Comparison of ENCODE assay signal across 9 cellular contexts in genomic region chr2:219434718-219435525, GRCh38. TPM values are rescaled to one million over a fixed set of nuclear protein-coding genes. Genes with fewer than 3 reads are reported as not detected.
A peak's percentile ranks its signal among the peaks of the same experiment; 100 is the strongest.
DNase-seq lines count a peak whose midpoint lies in the region; ATAC-seq, FAIRE-seq and TF ChIP-seq lines count a peak whose summit lies in the region.
"Had no signal": no experiment of that assay in that cellular context is flagged by ENCODE, and none has a peak within 500 bp of the region (broad histone marks: within the 10 kb centered on the region; RNA-seq: fewer than 3 reads in every experiment).

Gene SPEG, plus strand, starts transcription at chr2:219434843. Its CDS starts 135 bp downstream, at chr2:219434978.

- TF ChIP-seq CTCF in H1 (IDR thresholded peaks at IDR 0.05; ENCODE audit: control extremely low read depth in 1 of 3, insufficient read depth in 1 of 3, low read depth in 1 of 3, low read length in 3 of 3) (no peak), lung (IDR thresholded peaks at IDR 0.05; ENCODE audit: control extremely low read depth, extremely low read depth) (no peak), suprapubic skin (IDR thresholded peaks at IDR 0.05) (no peak)

- peak within 1 kb of the TSS; percentile 98 for H4K91ac ChIP-seq in H1 (replicated peaks; ENCODE audit: insufficient read length, low read length)

- peak within 1 kb of the TSS; percentile 85 for H4K8ac ChIP-seq in H1 (ENCODE audit: extremely low read depth, insufficient read depth, low read length)

- no peaks in the 10 kb centered on the region for H3K79me1 ChIP-seq in H1 (ENCODE audit: low read depth, low read length)

- H2BK12ac ChIP-seq in H1 (ENCODE audit: low read depth, low read length) = peak within 1 kb of the TSS; percentile 51; the same call in 1 of the 2 replicates

- peak within 1 kb of the TSS; percentile 66; the same call in 1 of the 2 replicates for H2BK20ac ChIP-seq in H1 (ENCODE audit: low read length)

- ATAC-seq in lung (ENCODE audit: insufficient read depth, low FRiP score) = peak; percentile 30

- H2AK5ac ChIP-seq in H1 (ENCODE audit: low read depth, low read length) = peak within 1 kb of the TSS; percentile 71; the same call in 1 of the 2 replicates

- no peak within 1 kb of the TSS for H2BK120ac ChIP-seq in H1 (replicated peaks; ENCODE audit: low read depth, low read length)

- H3K23me2 ChIP-seq in H1 (ENCODE audit: low read depth, low read length) = peaks cover 6% of the 10 kb centered on the region; the same call in 1 of the 2 replicates

- H2BK5ac ChIP-seq in H1 (ENCODE audit: low read depth, low read length) = peak within 1 kb of the TSS; percentile 1; the same call in 1 of the 2 replicates

- H3K27ac ChIP-seq in H1 (ENCODE audit: low read depth, low read length) (no peak within 1 kb of the TSS), lung (ENCODE audit: low read depth in 1 of 2, low read length in 1 of 2) (peak within 1 kb of the TSS in 1 of 2 donors; percentile 82), suprapubic skin (peak within 1 kb of the TSS; percentile 10)

- no peak for TF ChIP-seq RAD21 in H1 (IDR thresholded peaks at IDR 0.05 in 1 of 2, conservative IDR thresholded peaks at IDR 0.05 in 1 of 2; ENCODE audit: low read depth in 2 of 2, low read length in 2 of 2)

- H3K14ac ChIP-seq in H1 (ENCODE audit: insufficient read length) = no peak within 1 kb of the TSS

- POLR2A ChIA-PET in H1 (lab: Charles Lee; ENCODE audit: partially characterized antibody) = interaction anchor here (1.0 to 5.3 kb wide), 10 partner anchors 14 to 95 kb away, joined by 3 to 30 read pairs (median 4); partner anchors contain the start of gene DES

- H3K4me3 ChIP-seq in NT2/D1 (ENCODE audit: insufficient read length, low read depth) (peak within 1 kb of the TSS; percentile 42), H1 (ENCODE audit: extremely low read depth in 1 of 4, insufficient read depth in 2 of 4, low read depth in 3 of 4, low read length in 4 of 4) (peak within 1 kb of the TSS; percentile 24 to 57 (median 36)), lung (no peak within 1 kb of the TSS), suprapubic skin (peak within 1 kb of the TSS; percentile 21)

- peak within 1 kb of the TSS; percentile 63 for H4K5ac ChIP-seq in H1 (ENCODE audit: insufficient read length, low read depth, low read length)

- H3K9me3 ChIP-seq in NT2/D1 (ENCODE audit: insufficient read depth, low read length) (no peaks in the 10 kb centered on the region), H1 (ENCODE audit: insufficient read depth in 2 of 2, low read depth in 1 of 2, low read length in 1 of 2) (no peaks in the 10 kb centered on the region), lung (ENCODE audit: control insufficient read depth in 2 of 2, insufficient read depth in 1 of 2, low read length in 1 of 2) (no peaks in the 10 kb centered on the region), suprapubic skin (no peaks in the 10 kb centered on the region)

- no peaks in the 10 kb centered on the region for H3K36me3 ChIP-seq in NT2/D1 (ENCODE audit: insufficient read depth, insufficient read length, low read length)
- no peaks in the 10 kb centered on the region for H3K36me3 ChIP-seq in H1 (ENCODE audit: control insufficient read depth in 2 of 4, insufficient read depth in 4 of 4, low read length in 3 of 4)
- no peaks in the 10 kb centered on the region for H3K36me3 ChIP-seq in lung (ENCODE audit: control insufficient read depth in 2 of 2, insufficient read depth in 2 of 2, low read length in 2 of 2)
- H3K36me3 ChIP-seq in suprapubic skin = no peaks in the 10 kb centered on the region

- peak within 1 kb of the TSS; percentile 90 to 94 for H3K4me2 ChIP-seq in H1 (ENCODE audit: insufficient read depth in 1 of 2, low read depth in 2 of 2, low read length in 2 of 2)

- 13% methylated on average over 44 of the region's 77 CpGs; no CpG with 5 or more reads in 1 of the 2 experiments for WGBS in H1 (ENCODE audit: extremely low coverage in 1 of 2, insufficient coverage in 1 of 2, insufficient read length in 1 of 2, insufficient replicate concordance in 2 of 2, low coverage in 1 of 2, low lambda C conversion rate in 2 of 2, missing lambda C conversion rate in 1 of 2), 2 experiments
- 9 to 12% methylated on average over 63 to 77 of the region's 77 CpGs for WGBS in lung, 2 donors
- WGBS in suprapubic skin = 27% methylated on average over 16 of the region's 77 CpGs

- TF ChIP-seq POLR2A in H1 (IDR thresholded peaks at IDR 0.05; ENCODE audit: control extremely low read depth in 1 of 2, low read depth in 2 of 2, low read length in 2 of 2) = no peak
- no peak for TF ChIP-seq POLR2A in suprapubic skin (IDR thresholded peaks at IDR 0.05)
- no peak for TF ChIP-seq POLR2A in GM12891 (IDR thresholded peaks at IDR 0.05; ENCODE audit: low read depth, low read length)

- CTCF ChIA-PET in H1 (lab: Charles Lee; ENCODE audit: partially characterized antibody) = interaction anchor here (0.7 to 113.1 kb wide), 8 partner anchors 23 to 140 kb away, joined by 3 to 7248 read pairs (median 12); partner anchors contain the start of genes ASIC4, CHPF, DES and DNPEP

- H3K4ac ChIP-seq in H1 (replicated peaks; ENCODE audit: insufficient read length, low read depth, low read length) = peak within 1 kb of the TSS; percentile 0

- H2AFZ ChIP-seq in H1 (ENCODE audit: low read length) = peak within 1 kb of the TSS; percentile 64; the same call in 1 of the 2 replicates

- FAIRE-seq in H1 (lab: Jason Lieb, UNC) (no peak), GM12891 (lab: Jason Lieb, UNC) (no peak)

- H3K27me3 ChIP-seq in NT2/D1 (ENCODE audit: insufficient read depth, insufficient read length) (peaks cover 56% of the 10 kb centered on the region), H1 (replicated peaks in 1 of 4; ENCODE audit: control insufficient read depth in 3 of 4, extremely low read depth in 1 of 4, insufficient read depth in 3 of 4, low read length in 3 of 4) (peaks cover 0 to 15% (median 12%) of the 10 kb centered on the region in 4 experiments; a peak in 6 of 7 replicates), lung (ENCODE audit: control insufficient read depth, insufficient read depth) (peaks cover 11% of the 10 kb centered on the region), suprapubic skin (peaks cover 32% of the 10 kb centered on the region)

- H3K56ac ChIP-seq in H1 (replicated peaks; ENCODE audit: insufficient read length, low read depth, low read length) = no peak within 1 kb of the TSS

- H3K4me1 ChIP-seq in NT2/D1 (ENCODE audit: insufficient read depth, insufficient read length) = peaks cover 5% of the 10 kb centered on the region
- H3K4me1 ChIP-seq in H1 (replicated peaks in 1 of 4; ENCODE audit: control insufficient read depth in 3 of 4, insufficient read depth in 4 of 4, low read length in 3 of 4) = peaks cover 0 to 13% (median 7%) of the 10 kb centered on the region in 4 experiments; a peak in 5 of 7 replicates
- H3K4me1 ChIP-seq in lung (ENCODE audit: control insufficient read depth in 2 of 2, insufficient read depth in 2 of 2, low read length in 2 of 2) = peaks cover 0 to 6% of the 10 kb centered on the region in 2 donors
- H3K4me1 ChIP-seq in suprapubic skin = peaks cover 13% of the 10 kb centered on the region

- H4K20me1 ChIP-seq in H1 (replicated peaks in 1 of 2; ENCODE audit: control insufficient read depth in 1 of 2, insufficient read depth in 2 of 2, low read length in 2 of 2) = no peaks in the 10 kb centered on the region

- peak within 1 kb of the TSS; percentile 99; the same call in 1 of the 2 replicates for H2BK15ac ChIP-seq in H1 (ENCODE audit: low read length)

- H3K79me2 ChIP-seq in H1 (ENCODE audit: control insufficient read depth in 1 of 2, insufficient read depth in 2 of 2, low read length in 2 of 2) = no peaks in the 10 kb centered on the region

- H3K9ac ChIP-seq in NT2/D1 (ENCODE audit: insufficient read length, low read depth) (peak within 1 kb of the TSS; percentile 78), H1 (replicated peaks in 1 of 4; ENCODE audit: extremely low read depth in 1 of 4, low read depth in 3 of 4, low read length in 3 of 4) (peak within 1 kb of the TSS in 2 of 4 experiments; percentile 41; a peak in 3 of 7 replicates)

- H3K18ac ChIP-seq in H1 (ENCODE audit: extremely low read depth, low read length) = peak within 1 kb of the TSS; percentile 85

- no peak within 1 kb of the TSS for H3K23ac ChIP-seq in H1 (ENCODE audit: insufficient read length)

- TF ChIP-seq EP300 in H1 (IDR thresholded peaks at IDR 0.05; ENCODE audit: borderline replicate concordance in 1 of 2, low read depth in 2 of 2, low read length in 2 of 2) (no peak), suprapubic skin (IDR thresholded peaks at IDR 0.05) (no peak)

- no peak for DNase-seq in NT2/D1 (ENCODE audit: low read depth, low spot score)
- DNase-seq in H1 (ENCODE audit: low read depth in 1 of 2, low spot score in 2 of 2) = no peak
- DNase-seq in lung (ENCODE audit: low spot score) = no peak
- DNase-seq in suprapubic skin (ENCODE audit: low spot score in 2 of 2) = no peak
- no peak for DNase-seq in medulla oblongata (ENCODE audit: extremely low spot score)
- no peak for DNase-seq in GM12891 (ENCODE audit: insufficient read length, low spot score)
- DNase-seq in NK-92 treated with Interleukin-12 subunit alpha and Interleukin-12 subunit beta, amount 100 ng/mL, for 24 hours (lab: John Stamatoyannopoulos, UW) = no peak
- DNase-seq in GM19240 (ENCODE audit: insufficient read length, low spot score) = no peak
- DNase-seq: activated naive CD4-positive, alpha-beta T cell treated with anti-CD3 and anti-CD28 coated beads for 36 hours had no signal

TF ChIP-seq in H1, 55 proteins besides CTCF, POLR2A, EP300 and RAD21 (continues in another document):
- peak; percentile 20; the same call in 1 of the 2 replicates for TF ChIP-seq TBP (IDR thresholded peaks at IDR 0.05; ENCODE audit: low read depth, low read length)
- no peak for TF ChIP-seq KDM1A (IDR thresholded peaks at IDR 0.05; ENCODE audit: borderline replicate concordance, low read length)

TF ChIP-seq in GM12891, 5 proteins besides CTCF, POLR2A, EP300 and RAD21:
- TF ChIP-seq TAF1 (IDR thresholded peaks at IDR 0.05; ENCODE audit: low read depth, low read length) (no peak), POLR2AphosphoS5 (IDR thresholded peaks at IDR 0.05; ENCODE audit: low read depth, low read length) (no peak)
TF ChIP-seq in GM12891: peak in this region for 0.

RNA-seq across cellular contexts. Expression of gene SPEG, which starts in this region (rescaled TPM):
- 32.0 and 36.7 TPM in 2 replicates for total RNA-seq in H1 (2021; fragmentation: NEBNext Ultra II Directional; extraction: Animal tissue kit (Norgen Biotek cat#: 25700))
- polyA plus RNA-seq in H1 (2011; rRNA removed) (19.9 and 37.1 TPM in 2 replicates), lung (10 to 100 TPM in 1 of 2 donors, 1 to 10 TPM in 1; 3.7 to 10.5 TPM)
- 41.0 TPM for polyA plus RNA-seq in H1 (2011; cell fraction: cytosol; rRNA removed)
- polyA plus RNA-seq in H1 (2011; cell fraction: nucleus; rRNA removed) = 98.6 TPM
- polyA plus RNA-seq in H1 (2012, experiment 1 of 2) = 20.0 to 41.3 TPM (median 36.9 TPM) in 4 replicates
- polyA plus RNA-seq in H1 (2012, experiment 2 of 2) = 18.5 TPM
- 41.2 TPM for polyA plus RNA-seq in H1 (2013, experiment 1 of 2)
- polyA plus RNA-seq in H1 (2013, experiment 2 of 2) = 36.3 TPM
- polyA minus RNA-seq in H1 (2011; rRNA and poly(A)+ RNA removed) = 7.1 and 12.4 TPM in 2 replicates
- polyA minus RNA-seq in H1 (2011; cell fraction: cytosol; rRNA and poly(A)+ RNA removed) = 13.4 TPM
- 39.5 TPM for polyA minus RNA-seq in H1 (2011; cell fraction: nucleus; rRNA and poly(A)+ RNA removed)
- total RNA-seq in lung (10 to 100 TPM in 1 of 2 donors, 1 to 10 TPM in 1; 8.7 to 15.6 TPM), suprapubic skin (10 to 100 TPM in 1 of 4 donors, 1 to 10 TPM in 3; 6.5 to 17.2 (median 6.7) TPM)
- polyA plus RNA-seq in GM12891 (2012; ENCODE audit: low read depth, missing spikeins) = not detected
